ENCODE assay signal across 1 cellular context in the genomic region with DNA sequence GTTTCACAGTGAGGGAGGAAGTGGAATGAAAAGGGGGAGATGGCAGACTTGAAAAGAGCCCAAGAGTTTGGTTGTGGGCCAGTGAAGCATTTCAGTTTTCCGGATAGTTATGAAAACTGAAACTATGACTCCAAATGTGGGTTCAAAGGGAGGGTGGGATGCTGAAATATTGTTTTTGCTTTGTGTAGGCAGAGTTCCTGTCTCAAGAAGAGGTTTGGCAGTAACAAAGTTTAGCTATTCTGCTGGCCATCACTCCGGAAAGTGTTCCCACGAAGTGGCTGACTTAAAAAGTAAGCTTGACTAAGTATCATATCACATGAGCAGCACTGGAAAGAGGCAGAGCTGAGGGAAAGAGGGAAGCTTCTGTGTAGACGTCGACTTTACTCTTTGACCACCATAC.
TF ChIP-seq lines count a peak whose summit lies in the region.

No MANE protein-coding gene starts in this region.

TF ChIP-seq in IMR-90, 13 proteins besides CTCF, POLR2A, EP300 and RAD21 (continued from another document):
- TF ChIP-seq CEBPB (IDR thresholded peaks at IDR 0.05; ENCODE audit: low read depth, low read length) = no peak
- TF ChIP-seq, protein P1, sequence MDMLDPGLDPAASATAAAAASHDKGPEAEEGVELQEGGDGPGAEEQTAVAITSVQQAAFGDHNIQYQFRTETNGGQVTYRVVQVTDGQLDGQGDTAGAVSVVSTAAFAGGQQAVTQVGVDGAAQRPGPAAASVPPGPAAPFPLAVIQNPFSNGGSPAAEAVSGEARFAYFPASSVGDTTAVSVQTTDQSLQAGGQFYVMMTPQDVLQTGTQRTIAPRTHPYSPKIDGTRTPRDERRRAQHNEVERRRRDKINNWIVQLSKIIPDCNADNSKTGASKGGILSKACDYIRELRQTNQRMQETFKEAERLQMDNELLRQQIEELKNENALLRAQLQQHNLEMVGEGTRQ (IDR thresholded peaks at IDR 0.05; ENCODE audit: low read depth, low read length) = no peak
- TF ChIP-seq, protein P2, sequence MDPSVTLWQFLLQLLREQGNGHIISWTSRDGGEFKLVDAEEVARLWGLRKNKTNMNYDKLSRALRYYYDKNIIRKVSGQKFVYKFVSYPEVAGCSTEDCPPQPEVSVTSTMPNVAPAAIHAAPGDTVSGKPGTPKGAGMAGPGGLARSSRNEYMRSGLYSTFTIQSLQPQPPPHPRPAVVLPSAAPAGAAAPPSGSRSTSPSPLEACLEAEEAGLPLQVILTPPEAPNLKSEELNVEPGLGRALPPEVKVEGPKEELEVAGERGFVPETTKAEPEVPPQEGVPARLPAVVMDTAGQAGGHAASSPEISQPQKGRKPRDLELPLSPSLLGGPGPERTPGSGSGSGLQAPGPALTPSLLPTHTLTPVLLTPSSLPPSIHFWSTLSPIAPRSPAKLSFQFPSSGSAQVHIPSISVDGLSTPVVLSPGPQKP (IDR thresholded peaks at IDR 0.05; ENCODE audit: borderline replicate concordance, low read depth, low read length) = no peak
